ENCODE assay signal across 30 cellular contexts in the genomic region with DNA sequence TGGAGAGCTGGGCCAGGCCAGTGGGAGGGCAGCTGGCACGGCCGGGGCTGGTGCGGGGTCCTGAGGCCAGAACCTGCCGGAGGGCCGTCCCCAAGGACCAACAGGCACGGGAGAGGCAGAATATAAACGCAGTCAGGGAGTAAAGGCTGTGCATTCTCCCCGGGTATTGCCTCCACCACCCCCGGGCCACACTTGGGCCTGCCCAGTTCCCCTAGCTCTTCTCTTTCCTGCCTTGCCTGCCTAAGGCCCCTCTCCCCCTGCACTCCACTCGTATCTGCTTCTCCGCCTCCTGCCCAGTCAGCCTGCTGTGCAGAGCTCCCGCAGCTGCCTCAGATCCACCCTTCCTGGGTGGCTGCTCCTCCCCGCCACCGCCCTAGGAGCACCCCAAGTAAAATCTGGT. TPM values are rescaled to one million over a fixed set of nuclear protein-coding genes. Genes with fewer than 3 reads are reported as not detected.
A peak's percentile ranks its signal among the peaks of the same experiment; 100 is the strongest.
DNase-seq lines count a peak whose midpoint lies in the region; ATAC-seq and TF ChIP-seq lines count a peak whose summit lies in the region.
"Had no signal": no experiment of that assay in that cellular context is flagged by ENCODE, and none has a peak within 500 bp of the region (broad histone marks: within the 10 kb centered on the region; RNA-seq: fewer than 3 reads in every experiment).

No MANE protein-coding gene starts in this region.

- no peak for ATAC-seq in HG03045 (IDR thresholded peaks at IDR 0.05; ENCODE audit: unreplicated experiment)
- ATAC-seq: activated CD8-positive, alpha-beta T cell treated with anti-CD3 and anti-CD28 coated beads for 36 hours; PC-3; SK-N-SH treated with all-trans-retinoic acid at 6 μM for 48 hours had no signal

- peaks cover 15% of the 10 kb centered on the region for H3K4me1 Mint-ChIP-seq in neural crest cell
- H3K4me1 Mint-ChIP-seq: CD8-positive, alpha-beta memory T cell had no signal

- H3K4me3 Mint-ChIP-seq in neural crest cell, result no peak overlapping the region
- H3K4me3 Mint-ChIP-seq: activated CD8-positive, alpha-beta T cell treated with anti-CD3 and anti-CD28 coated beads for 36 hours; CD8-positive, alpha-beta memory T cell; HFFc6; immature natural killer cell; stimulated activated naive CD8-positive, alpha-beta T cell treated with anti-CD3 and anti-CD28 coated beads, Interleukin-15, Interleukin-2, amounts not matched to agents 100 ng/mL and 50 ng/mL, for 24 hours had no signal

- H3K4me1 ChIP-seq in effector memory CD4-positive, alpha-beta T cell (ENCODE audit: control insufficient read depth, insufficient read depth, low read length, poor library complexity, severe bottlenecking), result no peaks in the 10 kb centered on the region
- H3K4me1 ChIP-seq: testis had no signal

- TF ChIP-seq CTCF in neural crest cell (conservative IDR thresholded peaks at IDR 0.05), result no peak

- no peak overlapping the region for H3K27ac ChIP-seq in effector memory CD4-positive, alpha-beta T cell (ENCODE audit: insufficient read depth, low read length, poor library complexity, severe bottlenecking)
- H3K27ac ChIP-seq: brain microvascular endothelial cell, GM23248, testis had no signal

- no peaks in the 10 kb centered on the region for H3K36me3 ChIP-seq in effector memory CD4-positive, alpha-beta T cell (ENCODE audit: control insufficient read depth, insufficient read depth, low read length)
- H3K36me3 ChIP-seq: brain microvascular endothelial cell had no signal

- H3K9me3 Mint-ChIP-seq in neural crest cell, result no peaks in the 10 kb centered on the region
- H3K9me3 Mint-ChIP-seq: CD8-positive, alpha-beta memory T cell; stimulated activated naive CD8-positive, alpha-beta T cell treated with anti-CD3 and anti-CD28 coated beads, Interleukin-15, Interleukin-2, amounts not matched to agents 100 ng/mL and 50 ng/mL, for 24 hours had no signal

- no peaks in the 10 kb centered on the region for H3K27me3 ChIP-seq in effector memory CD4-positive, alpha-beta T cell (replicated peaks; ENCODE audit: control insufficient read depth, insufficient read depth, low read length, poor library complexity, severe bottlenecking)
- H3K27me3 ChIP-seq: brain microvascular endothelial cell, testis had no signal

- no peaks in the 10 kb centered on the region for H3K9me3 ChIP-seq in effector memory CD4-positive, alpha-beta T cell (ENCODE audit: control insufficient read depth, low read length)
- H3K9me3 ChIP-seq: testis had no signal

- H3K4me3 ChIP-seq in effector memory CD4-positive, alpha-beta T cell (ENCODE audit: insufficient read depth, low read depth, low read length, poor library complexity, severe bottlenecking), result no peak overlapping the region
- H3K4me3 ChIP-seq: GM23248, testis had no signal

- DNase-seq in activated effector memory CD4-positive, alpha-beta T cell treated with anti-CD3 and anti-CD28 coated beads, Interleukin-2, amount 50 U/mL, for 16 hours, result peak; percentile 38
- no peak for DNase-seq in activated effector memory CD4-positive, alpha-beta T cell treated with Interleukin-2 at 50 U/mL for 16 hours
- peak; percentile 58 for DNase-seq in islet precursor cell
- no peak for DNase-seq in neural crest cell (ENCODE audit: low read depth, low spot score)
- DNase-seq in effector memory CD4-positive, alpha-beta T cell, result no peak
- DNase-seq in hypothalamus (lab: John Stamatoyannopoulos, UW), result no peak
- DNase-seq in NCI-H82 treated with DMSO at 0.1 percent for 48 hours (lab: John Stamatoyannopoulos, UW; ENCODE audit: unreplicated experiment), result no peak
- DNase-seq: activated CD4-positive, alpha-beta T cell treated with anti-CD3 and anti-CD28 coated beads for 1 hour; activated CD8-positive, alpha-beta memory T cell treated with anti-CD3 and anti-CD28 coated beads, Interleukin-2, amount 50 U/mL, for 48 hours; activated CD8-positive, alpha-beta T cell treated with anti-CD3 and anti-CD28 coated beads for 36 hours; activated naive CD4-positive, alpha-beta T cell treated with anti-CD3 and anti-CD28 coated beads, Interleukin-2, amount 50 U/mL, for 16 hours; AML-193; brain microvascular endothelial cell; CD8-positive, alpha-beta memory T cell; DMS 273 treated with DMSO at 0.1 percent for 48 hours; EL; GM23248; HFFc6; immature natural killer cell; NCI-H1048; NCI-H1694 treated with DMSO at 0.1 percent for 48 hours; NCI-H526; NK-92 treated with Interleukin-12 subunit alpha and Interleukin-12 subunit beta, amount 100 ng/mL, for 24 hours; PC-3; stimulated activated CD4-positive, alpha-beta T cell treated with anti-CD3 and anti-CD28 coated beads, Interleukin-2, amount 100 ng/mL, for 24 hours; T-helper 2 cell; testis had no signal

- H3K36me3 Mint-ChIP-seq in neural crest cell (ENCODE audit: low read depth), result peaks cover 7% of the 10 kb centered on the region
- H3K36me3 Mint-ChIP-seq: CD8-positive, alpha-beta memory T cell; immature natural killer cell had no signal

- H3K27me3 Mint-ChIP-seq in neural crest cell (ENCODE audit: low read depth), result no peaks in the 10 kb centered on the region
- H3K27me3 Mint-ChIP-seq: activated CD8-positive, alpha-beta T cell treated with anti-CD3 and anti-CD28 coated beads for 36 hours; CD8-positive, alpha-beta memory T cell; stimulated activated naive CD8-positive, alpha-beta T cell treated with anti-CD3 and anti-CD28 coated beads, Interleukin-15, Interleukin-2, amounts not matched to agents 100 ng/mL and 50 ng/mL, for 24 hours had no signal

- H3K27ac Mint-ChIP-seq in neural crest cell (ENCODE audit: unreplicated experiment), result peak overlapping the region; percentile 83
- H3K27ac Mint-ChIP-seq: activated CD8-positive, alpha-beta T cell treated with anti-CD3 and anti-CD28 coated beads for 36 hours; HFFc6; stimulated activated naive CD8-positive, alpha-beta T cell treated with anti-CD3 and anti-CD28 coated beads, Interleukin-15, Interleukin-2, amounts not matched to agents 100 ng/mL and 50 ng/mL, for 24 hours had no signal

RNA-seq across cellular contexts. Expression of gene RPH3AL, which starts 5.0 kb away (rescaled TPM):
- 1.9 and 2.1 TPM in 2 replicates for total RNA-seq in neural crest cell

Comparison
In these comparisons a context has a peak if more than half of its experiments do, and no peak if none do; other contexts are left out.
1. DNase-seq: peak in activated effector memory CD4-positive, alpha-beta T cell treated with anti-CD3 and anti-CD28 coated beads, Interleukin-2, amount 50 U/mL, for 16 hours (single experiment) and islet precursor cell (single experiment); none in activated effector memory CD4-positive, alpha-beta T cell treated with Interleukin-2 at 50 U/mL for 16 hours (single experiment), neural crest cell (single experiment), effector memory CD4-positive, alpha-beta T cell (0 of 3), hypothalamus (0 of 51) and NCI-H82 treated with DMSO at 0.1 percent for 48 hours (single experiment).